In genomic region chr17:50272711-50273653, GRCh38 we compare ENCODE assay signal across 7 cellular contexts. TPM values are rescaled to one million over a fixed set of nuclear protein-coding genes. Genes with fewer than 3 reads are reported as not detected.
DNase-seq lines count a peak whose midpoint lies in the region; ATAC-seq and TF ChIP-seq lines count a peak whose summit lies in the region.

No MANE protein-coding gene starts in this region.

- H3K36me3 Mint-ChIP-seq in activated T-cell treated with anti-CD3 and anti-CD28 coated beads, Interleukin-2, amount 50 U/mL, for 24 hours (ENCODE audit: low read depth) = no peaks in the 10 kb centered on the region
- H3K36me3 Mint-ChIP-seq in natural killer cell = no peaks in the 10 kb centered on the region

- intact Hi-C loops in natural killer cell (cut with micrococcal nuclease) = loop anchor here (1.0 kb wide), 1 partner anchor 73 kb away; no protein-coding TSS in a partner anchor

- peak; percentile 85 for DNase-seq in GM13976 (ENCODE audit: low spot score)
- peak; percentile 71 for DNase-seq in NCI-H69 (lab: John Stamatoyannopoulos, UW)
- peak; percentile 76 for DNase-seq in activated T-cell treated with anti-CD3 and anti-CD28 coated beads, Interleukin-2, amount 50 U/mL, for 24 hours
- peak; percentile 52 for DNase-seq in fibroblast of gingiva (ENCODE audit: low read depth)
- DNase-seq in natural killer cell = peak; percentile 61
- peak; percentile 44 for DNase-seq in stromal cell of bone marrow (ENCODE audit: low read depth)
- no peak for DNase-seq in middle frontal gyrus (ENCODE audit: extremely low spot score, low spot score)

- ATAC-seq in natural killer cell = peak; percentile 71 to 78 (median 72)

- in situ Hi-C loops in GM13976 (cut with MboI; ENCODE audit: low sequenced_read_pairs, unreplicated experiment) = no loop called here

- peaks cover 5% of the 10 kb centered on the region for H3K4me1 Mint-ChIP-seq in activated T-cell treated with anti-CD3 and anti-CD28 coated beads, Interleukin-2, amount 50 U/mL, for 24 hours (ENCODE audit: low read depth)
- peaks cover 7 to 9% of the 10 kb centered on the region in 2 donors for H3K4me1 Mint-ChIP-seq in natural killer cell

- peaks cover 48% of the 10 kb centered on the region for H3K27me3 Mint-ChIP-seq in activated T-cell treated with anti-CD3 and anti-CD28 coated beads, Interleukin-2, amount 50 U/mL, for 24 hours
- H3K27me3 Mint-ChIP-seq in natural killer cell (ENCODE audit: low read depth in 2 of 2) = peaks cover 33 to 34% of the 10 kb centered on the region in 2 donors

- H3K27ac Mint-ChIP-seq in activated T-cell treated with anti-CD3 and anti-CD28 coated beads, Interleukin-2, amount 50 U/mL, for 24 hours = no peak overlapping the region
- H3K27ac Mint-ChIP-seq in natural killer cell = peak overlapping the region in 1 of 2 donors; percentile 72

- no peaks in the 10 kb centered on the region for H3K9me3 Mint-ChIP-seq in activated T-cell treated with anti-CD3 and anti-CD28 coated beads, Interleukin-2, amount 50 U/mL, for 24 hours
- no peaks in the 10 kb centered on the region for H3K9me3 Mint-ChIP-seq in natural killer cell

- TF ChIP-seq CTCF in GM13976 (IDR thresholded peaks at IDR 0.05; ENCODE audit: borderline replicate concordance, control extremely low read depth, extremely low read depth, insufficient read depth, missing control alignments) = peak; percentile 85
- TF ChIP-seq CTCF in natural killer cell (IDR thresholded peaks at IDR 0.05) = peak; percentile 92

- peak overlapping the region; percentile 52 for H3K4me3 Mint-ChIP-seq in activated T-cell treated with anti-CD3 and anti-CD28 coated beads, Interleukin-2, amount 50 U/mL, for 24 hours
- H3K4me3 Mint-ChIP-seq in natural killer cell = peak overlapping the region; percentile 79

RNA-seq across cellular contexts. Expression of gene TMEM92, which starts 1.3 kb away (rescaled TPM):
- not detected for total RNA-seq in natural killer cell
